ENCODE assay signal across 11 cellular contexts in the genomic region with DNA sequence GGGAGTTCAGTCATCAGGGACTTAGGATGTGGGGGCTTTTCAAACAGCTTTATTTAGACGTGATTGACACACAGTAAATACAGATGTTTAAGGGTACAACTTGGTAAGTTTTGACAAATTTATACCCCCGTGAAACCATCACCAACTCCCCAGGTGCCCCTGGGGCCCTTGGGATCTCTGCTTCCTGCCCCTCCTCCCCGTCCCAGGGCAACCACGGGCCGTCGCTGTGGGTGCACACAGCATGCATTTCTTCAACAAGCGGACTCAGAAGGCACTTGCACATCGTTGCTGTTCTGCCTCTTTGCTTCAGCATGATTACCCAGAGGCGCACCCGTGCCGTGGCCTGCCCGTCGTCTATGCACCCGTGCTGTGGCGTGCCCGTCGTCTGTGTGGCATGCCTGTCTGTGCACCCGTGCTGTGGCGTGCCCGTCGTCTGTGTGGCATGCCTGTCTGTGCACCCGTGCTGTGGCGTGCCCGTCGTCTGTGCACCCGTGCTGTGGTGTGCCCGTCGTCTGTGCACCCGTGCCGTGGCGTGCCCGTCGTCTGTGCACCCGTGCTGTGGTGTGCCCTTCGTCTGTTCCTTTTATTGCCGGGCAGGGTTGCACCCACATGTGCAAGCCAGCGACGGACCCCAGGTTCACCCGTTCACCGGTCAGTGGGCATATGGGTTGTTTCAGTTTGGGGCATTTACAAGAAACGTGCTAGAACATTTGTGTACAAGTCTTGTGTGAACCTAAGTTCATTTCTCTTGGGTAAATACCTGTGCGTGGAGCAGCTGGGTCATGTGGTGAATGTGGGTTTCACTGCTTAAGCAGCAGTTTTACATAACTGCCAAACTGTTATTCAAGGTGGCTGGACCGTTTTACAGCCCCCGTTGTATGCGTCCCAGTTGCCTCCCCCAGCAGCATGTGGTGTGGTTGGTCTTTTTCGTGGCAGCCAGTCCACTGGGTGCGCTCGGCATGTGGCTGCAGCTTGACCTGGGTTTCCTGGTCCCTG. TPM values are rescaled to one million over a fixed set of nuclear protein-coding genes. Genes with fewer than 3 reads are reported as not detected.
A peak's percentile ranks its signal among the peaks of the same experiment; 100 is the strongest.
DNase-seq lines count a peak whose midpoint lies in the region; ATAC-seq and TF ChIP-seq lines count a peak whose summit lies in the region.
"Had no signal": no experiment of that assay in that cellular context is flagged by ENCODE, and none has a peak within 500 bp of the region (broad histone marks: within the 10 kb centered on the region; RNA-seq: fewer than 3 reads in every experiment).

No MANE protein-coding gene starts in this region.

- POLR2A ChIA-PET in activated CD4-positive, alpha-beta memory T cell treated with anti-CD3 and anti-CD28 coated beads, Interleukin-2, amount 10 ng/mL, durations not matched to agents 7 days and 5 days (lab: Charles Lee): interaction anchor here (0.7 to 3.6 kb wide), 3 partner anchors 8 to 15 kb away, joined by 3 to 52 read pairs (median 23); partner anchors contain the start of genes CD81 and TSSC4
- POLR2A ChIA-PET in activated CD4-positive, alpha-beta memory T cell treated with anti-CD3 and anti-CD28 coated beads for 36 hours (lab: Charles Lee): interaction anchor here (2.6 kb wide), 1 partner anchor 9 kb away, joined by 12 read pairs; the partner anchor contains the start of gene CD81

- no peak for TF ChIP-seq CTCF in esophagus muscularis mucosa (IDR thresholded peaks at IDR 0.05)

- H3K9me3 ChIP-seq in esophagus muscularis mucosa (no peaks in the 10 kb centered on the region), thymus (ENCODE audit: control insufficient read depth) (peaks cover 1% of the 10 kb centered on the region), SJCRH30 (replicated peaks) (no peaks in the 10 kb centered on the region)

- peaks cover 76% of the 10 kb centered on the region for H3K4me1 Mint-ChIP-seq in activated CD4-positive, alpha-beta memory T cell treated with anti-CD3 and anti-CD28 coated beads, Interleukin-2, amount 10 ng/mL, durations not matched to agents 7 days and 5 days
- H3K4me1 Mint-ChIP-seq in activated CD4-positive, alpha-beta memory T cell treated with anti-CD3 and anti-CD28 coated beads for 36 hours (ENCODE audit: low read depth): peaks cover 43% of the 10 kb centered on the region

- H3K27ac Mint-ChIP-seq in activated CD4-positive, alpha-beta memory T cell treated with anti-CD3 and anti-CD28 coated beads, Interleukin-2, amount 10 ng/mL, durations not matched to agents 7 days and 5 days: peak overlapping the region; percentile 67
- H3K27ac Mint-ChIP-seq in activated CD4-positive, alpha-beta memory T cell treated with anti-CD3 and anti-CD28 coated beads for 36 hours: no peak overlapping the region
- H3K27ac Mint-ChIP-seq: dendritic cell treated with granulocyte-macrophage colony-stimulating factor and Interleukin-4, amounts not matched to agents 40 ng/mL and 50 ng/mL, for 4 days had no signal

- no peaks in the 10 kb centered on the region for H3K27me3 Mint-ChIP-seq in activated CD4-positive, alpha-beta memory T cell treated with anti-CD3 and anti-CD28 coated beads, Interleukin-2, amount 10 ng/mL, durations not matched to agents 7 days and 5 days
- no peaks in the 10 kb centered on the region for H3K27me3 Mint-ChIP-seq in activated CD4-positive, alpha-beta memory T cell treated with anti-CD3 and anti-CD28 coated beads for 36 hours
- H3K27me3 Mint-ChIP-seq: dendritic cell treated with granulocyte-macrophage colony-stimulating factor and Interleukin-4, amounts not matched to agents 40 ng/mL and 50 ng/mL, for 4 days had no signal

- H3K4me3 ChIP-seq in esophagus muscularis mucosa: peak overlapping the region in 2 of 4 donors; percentile 0 to 15
- no peak overlapping the region for H3K4me3 ChIP-seq in thymus (ENCODE audit: low read length)
- no peak overlapping the region for H3K4me3 ChIP-seq in SJCRH30

- H3K27me3 ChIP-seq in esophagus muscularis mucosa (no peaks in the 10 kb centered on the region), thymus (ENCODE audit: control insufficient read depth, insufficient read depth) (no peaks in the 10 kb centered on the region), SJCRH30 (no peaks in the 10 kb centered on the region)

- TF ChIP-seq POLR2A in esophagus muscularis mucosa (IDR thresholded peaks at IDR 0.05; ENCODE audit: low read depth): no peak

- TF ChIP-seq EP300 in esophagus muscularis mucosa (IDR thresholded peaks at IDR 0.05): no peak

- CTCF ChIA-PET in activated CD4-positive, alpha-beta memory T cell treated with anti-CD3 and anti-CD28 coated beads, Interleukin-2, amount 10 ng/mL, durations not matched to agents 7 days and 5 days (lab: Charles Lee): interaction anchor here (1.0 to 2.3 kb wide), 3 partner anchors 11 to 15 kb away, joined by 4 to 23 read pairs (median 5); partner anchors contain the start of gene TSSC4
- CTCF ChIA-PET in activated CD4-positive, alpha-beta memory T cell treated with anti-CD3 and anti-CD28 coated beads for 36 hours (lab: Charles Lee): interaction anchor here (0.9 to 1.4 kb wide), 4 partner anchors 79 to 83 kb away, joined by 3 to 5 read pairs (median 3); no protein-coding TSS in a partner anchor

- H3K27ac ChIP-seq in esophagus muscularis mucosa (replicated peaks in 1 of 4) (peak overlapping the region; percentile 98 to 100 (median 100)), thymus (ENCODE audit: low read depth) (peak overlapping the region; percentile 6), SJCRH30 (no peak overlapping the region)

- H3K4me1 ChIP-seq in esophagus muscularis mucosa: peaks cover 100% of the 10 kb centered on the region in 4 donors
- H3K4me1 ChIP-seq in thymus (ENCODE audit: control insufficient read depth, insufficient read depth, low read length): peaks cover 58% of the 10 kb centered on the region
- H3K4me1 ChIP-seq in SJCRH30: peaks cover 31% of the 10 kb centered on the region

- no peak overlapping the region for H3K4me3 Mint-ChIP-seq in activated CD4-positive, alpha-beta memory T cell treated with anti-CD3 and anti-CD28 coated beads, Interleukin-2, amount 10 ng/mL, durations not matched to agents 7 days and 5 days
- no peak overlapping the region for H3K4me3 Mint-ChIP-seq in activated CD4-positive, alpha-beta memory T cell treated with anti-CD3 and anti-CD28 coated beads for 36 hours
- H3K4me3 Mint-ChIP-seq: dendritic cell treated with granulocyte-macrophage colony-stimulating factor and Interleukin-4, amounts not matched to agents 40 ng/mL and 50 ng/mL, for 4 days had no signal

- WGBS in esophagus muscularis mucosa: 46% methylated on average over 45 of the region's 48 CpGs
- WGBS in thymus: 49% methylated on average over 48 of the region's 48 CpGs

- peak; percentile 32 for ATAC-seq in HG03439 (IDR thresholded peaks at IDR 0.05; ENCODE audit: unreplicated experiment)
- ATAC-seq in HG03520 (IDR thresholded peaks at IDR 0.05; ENCODE audit: unreplicated experiment): no peak
- no peak for ATAC-seq in GM18861 (IDR thresholded peaks at IDR 0.05; ENCODE audit: unreplicated experiment)

- H3K36me3 Mint-ChIP-seq in activated CD4-positive, alpha-beta memory T cell treated with anti-CD3 and anti-CD28 coated beads, Interleukin-2, amount 10 ng/mL, durations not matched to agents 7 days and 5 days (ENCODE audit: low read depth): peaks cover 3% of the 10 kb centered on the region
- peaks cover 5% of the 10 kb centered on the region for H3K36me3 Mint-ChIP-seq in activated CD4-positive, alpha-beta memory T cell treated with anti-CD3 and anti-CD28 coated beads for 36 hours

- DNase-seq in activated CD4-positive, alpha-beta memory T cell treated with anti-CD3 and anti-CD28 coated beads, Interleukin-2, amount 10 ng/mL, durations not matched to agents 7 days and 5 days: no peak
- DNase-seq in activated CD4-positive, alpha-beta memory T cell treated with anti-CD3 and anti-CD28 coated beads for 36 hours: no peak
- DNase-seq in esophagus muscularis mucosa (ENCODE audit: extremely low spot score): no peak
- no peak for DNase-seq in SJCRH30
- DNase-seq: mammary epithelial cell, NCI-H1417 treated with DMSO at 0.1 percent for 48 hours had no signal

- intact Hi-C loops in activated CD4-positive, alpha-beta memory T cell treated with anti-CD3 and anti-CD28 coated beads for 36 hours (cut with micrococcal nuclease): no loop called here
- intact Hi-C loops in esophagus muscularis mucosa (cut with DNase I): no loop called here

- H3K36me3 ChIP-seq in esophagus muscularis mucosa: peaks cover 0 to 32% (median 7%) of the 10 kb centered on the region in 4 donors
- H3K36me3 ChIP-seq in thymus (ENCODE audit: control insufficient read depth, insufficient read depth): peaks cover 12% of the 10 kb centered on the region
- H3K36me3 ChIP-seq in SJCRH30: no peaks in the 10 kb centered on the region; the same call in 1 of the 2 replicates

- no peaks in the 10 kb centered on the region for H3K9me3 Mint-ChIP-seq in activated CD4-positive, alpha-beta memory T cell treated with anti-CD3 and anti-CD28 coated beads, Interleukin-2, amount 10 ng/mL, durations not matched to agents 7 days and 5 days
- no peaks in the 10 kb centered on the region for H3K9me3 Mint-ChIP-seq in activated CD4-positive, alpha-beta memory T cell treated with anti-CD3 and anti-CD28 coated beads for 36 hours
- H3K9me3 Mint-ChIP-seq: dendritic cell treated with granulocyte-macrophage colony-stimulating factor and Interleukin-4, amounts not matched to agents 40 ng/mL and 50 ng/mL, for 4 days had no signal

RNA-seq across cellular contexts. Expression of gene CD81, which starts 8.3 kb away (rescaled TPM):
- 100 to 1,000 TPM; 192 TPM for total RNA-seq in activated CD4-positive, alpha-beta memory T cell treated with anti-CD3 and anti-CD28 coated beads, Interleukin-2, amount 10 ng/mL, durations not matched to agents 7 days and 5 days
- total RNA-seq in activated CD4-positive, alpha-beta memory T cell treated with anti-CD3 and anti-CD28 coated beads for 36 hours: 100 to 1,000 TPM; 177 to 178 TPM
- 100 to 1,000 TPM; 498 to 652 (median 582) TPM for total RNA-seq in esophagus muscularis mucosa
- 179 TPM for polyA plus RNA-seq in thymus
- 95.3 and 97.7 TPM in 2 replicates for total RNA-seq in SJCRH30 (2014; rRNA removed; shearing (Covaris generic))

RNA-seq across cellular contexts. Expression of gene TSSC4, which starts 15.1 kb away (rescaled TPM):
- total RNA-seq in activated CD4-positive, alpha-beta memory T cell treated with anti-CD3 and anti-CD28 coated beads, Interleukin-2, amount 10 ng/mL, durations not matched to agents 7 days and 5 days: 10 to 100 TPM; 46.4 to 46.5 TPM
- 10 to 100 TPM; 33.8 to 40.2 TPM for total RNA-seq in activated CD4-positive, alpha-beta memory T cell treated with anti-CD3 and anti-CD28 coated beads for 36 hours
- total RNA-seq in esophagus muscularis mucosa: 10 to 100 TPM; 46.9 to 76.9 (median 70.6) TPM
- 62.0 TPM for polyA plus RNA-seq in thymus
- total RNA-seq in SJCRH30 (2014; rRNA removed; shearing (Covaris generic)): 26.7 and 31.1 TPM in 2 replicates

RNA-seq across cellular contexts. Expression of gene TRPM5, which starts 58.9 kb away (rescaled TPM):
- total RNA-seq in activated CD4-positive, alpha-beta memory T cell treated with anti-CD3 and anti-CD28 coated beads, Interleukin-2, amount 10 ng/mL, durations not matched to agents 7 days and 5 days: not detected
- total RNA-seq in activated CD4-positive, alpha-beta memory T cell treated with anti-CD3 and anti-CD28 coated beads for 36 hours: not detected
- total RNA-seq in esophagus muscularis mucosa: not detected
- polyA plus RNA-seq in thymus: 0.55 TPM
- total RNA-seq in SJCRH30 (2014; rRNA removed; shearing (Covaris generic)): not detected in 2 replicates
- total RNA-seq: mammary epithelial cell had no signal
- polyA plus RNA-seq: mammary epithelial cell had no signal

RNA-seq across cellular contexts. Expression of gene KCNQ1, which starts 59.4 kb away (rescaled TPM):
- 10 to 100 TPM; 14.8 to 15.0 TPM for total RNA-seq in activated CD4-positive, alpha-beta memory T cell treated with anti-CD3 and anti-CD28 coated beads, Interleukin-2, amount 10 ng/mL, durations not matched to agents 7 days and 5 days
- total RNA-seq in activated CD4-positive, alpha-beta memory T cell treated with anti-CD3 and anti-CD28 coated beads for 36 hours: 10 to 100 TPM; 10.7 to 10.8 TPM
- 1 to 10 TPM; 2.1 to 5.9 (median 4.3) TPM for total RNA-seq in esophagus muscularis mucosa
- 3.7 TPM for polyA plus RNA-seq in thymus
- total RNA-seq in SJCRH30 (2014; rRNA removed; shearing (Covaris generic)): not detected in 2 replicates
- polyA plus RNA-seq: mammary epithelial cell had no signal
